In the genomic region with DNA sequence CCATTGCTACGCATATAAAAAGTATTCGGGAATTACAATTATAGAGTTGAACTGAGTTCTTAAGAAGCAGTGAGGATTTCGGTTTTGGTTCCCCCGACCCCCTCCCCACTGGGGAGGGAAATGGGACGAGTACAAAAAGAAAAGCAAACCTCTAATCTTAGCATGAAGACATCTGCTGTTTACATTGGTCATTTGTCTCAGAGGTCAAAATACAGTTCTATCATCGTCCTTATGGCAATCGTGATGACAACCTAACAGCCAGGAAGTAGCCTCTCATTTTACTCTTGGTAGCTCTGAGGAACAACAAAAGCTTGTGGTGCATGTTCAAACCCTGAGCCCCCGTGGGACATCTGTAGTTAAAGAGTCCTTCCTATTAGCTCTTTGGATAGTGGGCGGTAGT, we compare ENCODE assay signal across 28 cellular contexts.
"Had no signal": no experiment of that assay in that cellular context is flagged by ENCODE, and none has a peak within 500 bp of the region (broad histone marks: within the 10 kb centered on the region; RNA-seq: fewer than 3 reads in every experiment).

No MANE protein-coding gene starts in this region.

- H3K27me3 ChIP-seq: foreskin keratinocyte, neural progenitor cell, ovary, right lobe of liver, transverse colon, vagina had no signal

- H3K27ac ChIP-seq: foreskin keratinocyte, heart right ventricle, left lung, neural progenitor cell, ovary, right lobe of liver, thoracic aorta, transverse colon, vagina had no signal

- DNase-seq: effector CD8-positive, alpha-beta T cell; endodermal cell; foreskin keratinocyte; glutamatergic neuron; heart right ventricle; hippocampal formation; left cardiac atrium; left lung; mesendoderm; midbrain; naive thymus-derived CD4-positive, alpha-beta T cell; nucleus accumbens; ovary; posterior cingulate gyrus; right lobe of liver; small intestine; stimulated activated CD4-positive, alpha-beta T cell treated with anti-CD3 and anti-CD28 coated beads, Interleukin-15, amount 100 ng/mL, for 24 hours; stimulated activated CD4-positive, alpha-beta T cell treated with anti-CD3 and anti-CD28 coated beads, Interleukin-2, amount 100 ng/mL, for 48 hours; stimulated activated naive B cell treated with anti-CD40 and anti-IgM and Interleukin-4, amounts not matched to agents 10 μg/mL and 1 μg/mL and 100 μg/mL, for 72 hours; transverse colon had no signal

- FAIRE-seq: colon, islet of Langerhans, small intestine had no signal

- H3K4me3 ChIP-seq: heart right ventricle, left lung, neural progenitor cell, ovary, right lobe of liver, thoracic aorta, transverse colon, vagina had no signal

- H3K36me3 Mint-ChIP-seq: neural progenitor cell; stimulated activated naive B cell treated with anti-CD40 and anti-IgM and Interleukin-4, amounts not matched to agents 10 μg/mL and 1 μg/mL and 100 μg/mL, for 72 hours had no signal

- H3K36me3 ChIP-seq: heart right ventricle, left lung, neural progenitor cell, ovary, right lobe of liver, thoracic aorta, transverse colon, vagina had no signal

- H3K9me3 ChIP-seq: heart right ventricle, left lung, ovary, right lobe of liver, thoracic aorta, transverse colon, vagina had no signal

- H3K27ac Mint-ChIP-seq: endodermal cell; naive thymus-derived CD4-positive, alpha-beta T cell; neural progenitor cell; stimulated activated naive B cell treated with anti-CD40 and anti-IgM and Interleukin-4, amounts not matched to agents 10 μg/mL and 1 μg/mL and 100 μg/mL, for 72 hours; stimulated activated naive CD8-positive, alpha-beta T cell treated with anti-CD3 and anti-CD28 coated beads, Interleukin-15, Interleukin-2, amounts not matched to agents 100 ng/mL and 50 ng/mL, for 24 hours had no signal

- H3K4me3 Mint-ChIP-seq: endodermal cell; naive thymus-derived CD4-positive, alpha-beta T cell; neural progenitor cell; stimulated activated naive B cell treated with anti-CD40 and anti-IgM and Interleukin-4, amounts not matched to agents 10 μg/mL and 1 μg/mL and 100 μg/mL, for 72 hours; stimulated activated naive CD8-positive, alpha-beta T cell treated with anti-CD3 and anti-CD28 coated beads, Interleukin-15, Interleukin-2, amounts not matched to agents 100 ng/mL and 50 ng/mL, for 24 hours had no signal

- ATAC-seq: esophagus mucosa; foreskin keratinocyte; heart right ventricle; left cardiac atrium; left lung; naive thymus-derived CD4-positive, alpha-beta T cell; right lobe of liver; stimulated activated naive B cell treated with anti-CD40 and anti-IgM and Interleukin-4, amounts not matched to agents 10 μg/mL and 1 μg/mL and 100 μg/mL, for 72 hours had no signal

- H3K9me3 Mint-ChIP-seq: endodermal cell; naive thymus-derived CD4-positive, alpha-beta T cell; nephron; neural progenitor cell; stimulated activated naive B cell treated with anti-CD40 and anti-IgM and Interleukin-4, amounts not matched to agents 10 μg/mL and 1 μg/mL and 100 μg/mL, for 72 hours; stimulated activated naive CD8-positive, alpha-beta T cell treated with anti-CD3 and anti-CD28 coated beads, Interleukin-15, Interleukin-2, amounts not matched to agents 100 ng/mL and 50 ng/mL, for 24 hours had no signal

- H2AFZ ChIP-seq: neural progenitor cell had no signal

- H3K4me2 ChIP-seq: neural progenitor cell had no signal

- H3K9ac ChIP-seq: neural progenitor cell had no signal
